Comparison of ENCODE assay signal across 20 cellular contexts in genomic region chr10:133179651-133180050, GRCh38. TPM values are rescaled to one million over a fixed set of nuclear protein-coding genes. Genes with fewer than 3 reads are reported as not detected.
DNase-seq lines count a peak whose midpoint lies in the region; ATAC-seq and TF ChIP-seq lines count a peak whose summit lies in the region.
"Had no signal": no experiment of that assay in that cellular context is flagged by ENCODE, and none has a peak within 500 bp of the region (broad histone marks: within the 10 kb centered on the region; RNA-seq: fewer than 3 reads in every experiment).

No MANE protein-coding gene starts in this region.

- no peak for ATAC-seq in right cardiac atrium
- no peak for ATAC-seq in heart right ventricle
- no peak for ATAC-seq in GM18519 (IDR thresholded peaks at IDR 0.05; ENCODE audit: low FRiP score, unreplicated experiment)
- no peak for ATAC-seq in GM18517 (IDR thresholded peaks at IDR 0.05; ENCODE audit: unreplicated experiment)

- TF ChIP-seq CTCF in heart right ventricle (IDR thresholded peaks at IDR 0.05) (no peak), chondrocyte (IDR thresholded peaks at IDR 0.05) (no peak), thyroid gland (IDR thresholded peaks at IDR 0.05) (no peak), RWPE1 (conservative IDR thresholded peaks at IDR 0.05; ENCODE audit: low read depth) (no peak)

- POLR2A ChIA-PET in RWPE1 (lab: Yijun Ruan, JAX; ENCODE audit: low non-redundant PET), result no interaction called here

- 81% methylated on average over 26 of the region's 26 CpGs for WGBS in right cardiac atrium
- 75% methylated on average over 26 of the region's 26 CpGs for WGBS in heart right ventricle, 2 donors
- WGBS in thyroid gland, 2 donors, result 67 to 70% methylated on average over 20 to 26 of the region's 26 CpGs

- DNase-seq in right cardiac atrium (peak; percentile 3 to 32 (median 28)), heart right ventricle (no peak), chondrocyte (ENCODE audit: low spot score) (peak; percentile 88), left kidney (ENCODE audit: low read depth, low spot score) (peak; percentile 64), thyroid gland (peak; percentile 27 to 43), RWPE1 (ENCODE audit: low spot score) (no peak)
- DNase-seq: ACHN, Caco-2, DMS53, HCEC 1CT, HFFc6, KG1 had no signal

- no peak overlapping the region for H3K4me3 Mint-ChIP-seq in chondrocyte (ENCODE audit: unreplicated experiment)
- H3K4me3 Mint-ChIP-seq: B cell; CD8-positive, alpha-beta memory T cell; HFFc6; IgD-negative memory B cell had no signal

- no peak overlapping the region for H3K27ac ChIP-seq in right cardiac atrium (ENCODE audit: low read length)
- H3K27ac ChIP-seq in heart right ventricle, result no peak overlapping the region
- no peak overlapping the region for H3K27ac ChIP-seq in thyroid gland
- H3K27ac ChIP-seq in RWPE1, result no peak overlapping the region

- H3K4me1 Mint-ChIP-seq in chondrocyte (ENCODE audit: low read depth), result no peaks in the 10 kb centered on the region
- H3K4me1 Mint-ChIP-seq: CD8-positive, alpha-beta memory T cell had no signal

- no peaks in the 10 kb centered on the region for H3K36me3 ChIP-seq in heart right ventricle
- H3K36me3 ChIP-seq in thyroid gland, result no peaks in the 10 kb centered on the region

- no peaks in the 10 kb centered on the region for H3K9me3 ChIP-seq in right cardiac atrium (ENCODE audit: control insufficient read depth, low read length)
- peaks cover 0 to 11% (median 0%) of the 10 kb centered on the region in 11 donors for H3K9me3 ChIP-seq in heart right ventricle
- no peaks in the 10 kb centered on the region for H3K9me3 ChIP-seq in thyroid gland

- H3K4me3 ChIP-seq in right cardiac atrium (ENCODE audit: low read length) (no peak overlapping the region), heart right ventricle (no peak overlapping the region), thyroid gland (replicated peaks in 1 of 3) (no peak overlapping the region)

- CTCF ChIA-PET in RWPE1 (lab: Yijun Ruan, JAX), result no interaction called here

- H3K9me3 Mint-ChIP-seq in chondrocyte (ENCODE audit: low read depth), result peaks cover under 1% of the 10 kb centered on the region
- H3K9me3 Mint-ChIP-seq: CD8-positive, alpha-beta memory T cell had no signal

- peaks cover 24% of the 10 kb centered on the region for H3K27me3 Mint-ChIP-seq in chondrocyte (ENCODE audit: low read depth)

- no peaks in the 10 kb centered on the region for H3K4me1 ChIP-seq in right cardiac atrium (ENCODE audit: control insufficient read depth, insufficient read depth, low read length)
- H3K4me1 ChIP-seq in heart right ventricle, result no peaks in the 10 kb centered on the region
- no peaks in the 10 kb centered on the region for H3K4me1 ChIP-seq in thyroid gland
- H3K4me1 ChIP-seq: Caco-2 had no signal

- TF ChIP-seq POLR2A in thyroid gland (IDR thresholded peaks at IDR 0.05), result no peak

- H3K27me3 ChIP-seq in right cardiac atrium (ENCODE audit: control insufficient read depth, insufficient read depth) (no peaks in the 10 kb centered on the region), heart right ventricle (peaks cover 0 to 30% (median 21%) of the 10 kb centered on the region in 7 donors), thyroid gland (no peaks in the 10 kb centered on the region)

- no peaks in the 10 kb centered on the region for H3K36me3 Mint-ChIP-seq in chondrocyte (ENCODE audit: low read depth)
- H3K36me3 Mint-ChIP-seq: CD8-positive, alpha-beta memory T cell had no signal

- no peak overlapping the region for H3K27ac Mint-ChIP-seq in chondrocyte (ENCODE audit: unreplicated experiment)
- H3K27ac Mint-ChIP-seq: B cell, HFFc6, IgD-negative memory B cell had no signal

- intact Hi-C loops in right cardiac atrium (cut with DNase I) (no loop called here), heart right ventricle (cut with DNase I) (no loop called here), thyroid gland (cut with DNase I) (no loop called here)

RNA-seq across cellular contexts. Expression of gene KNDC1, which starts 19.6 kb away (rescaled TPM):
- 1 to 10 TPM in 2 of 4 donors, under 1 TPM in 2; 0.41 to 1.4 (median 0.91) TPM for total RNA-seq in right cardiac atrium
- polyA plus RNA-seq in right cardiac atrium, result 0.23 TPM
- total RNA-seq in heart right ventricle, result under 1 TPM in 8 of 10 donors, not detected in 2; 0.04 to 0.88 (median 0.20) TPM
- polyA plus RNA-seq in heart right ventricle, result under 1 TPM in 1 of 2 donors, not detected in 1; 0.07 TPM
- total RNA-seq in chondrocyte, result 0.24 to 0.72 TPM (median 0.55 TPM) in 3 replicates
- 1 to 10 TPM; 2.1 to 9.3 (median 3.5) TPM for total RNA-seq in thyroid gland
- total RNA-seq: CD8-positive, alpha-beta memory T cell had no signal

RNA-seq across cellular contexts. Expression of gene UTF1, which starts 50.4 kb away (rescaled TPM):
- total RNA-seq in right cardiac atrium (not detected), heart right ventricle (not detected), chondrocyte (not detected in 3 replicates), thyroid gland (not detected)
- polyA plus RNA-seq in right cardiac atrium (not detected), heart right ventricle (not detected)
- total RNA-seq: A172; Caco-2; CD8-positive, alpha-beta memory T cell; H4; HFFc6; HT-29 had no signal
- polyA plus RNA-seq: CD8-positive, alpha-beta memory T cell; IgD-negative memory B cell had no signal

RNA-seq across cellular contexts. Expression of gene VENTX, which starts 58.0 kb away (rescaled TPM):
- total RNA-seq in right cardiac atrium (under 1 TPM; 0.45 to 0.89 (median 0.68) TPM), heart right ventricle (1 to 10 TPM in 1 of 10 donors, under 1 TPM in 8, not detected in 1; 0.19 to 1.5 (median 0.42) TPM), chondrocyte (not detected in 3 replicates), thyroid gland (1 to 10 TPM in 1 of 4 donors, under 1 TPM in 2, not detected in 1; 0.40 to 1.3 (median 0.63) TPM)
- polyA plus RNA-seq in right cardiac atrium (0.48 TPM), heart right ventricle (1 to 10 TPM in 1 of 2 donors, under 1 TPM in 1; 0.83 to 1.3 TPM)
- total RNA-seq: A172; B cell; Caco-2; CD8-positive, alpha-beta memory T cell; H4; HFFc6; HT-29 had no signal
- polyA plus RNA-seq: CD8-positive, alpha-beta memory T cell; IgD-negative memory B cell had no signal

Comparison
In these comparisons a context has a peak if more than half of its experiments do, and no peak if none do; other contexts are left out.
1. DNase-seq: peak in right cardiac atrium (3 of 3), chondrocyte (single experiment), left kidney (single experiment) and thyroid gland (2 of 2); none in heart right ventricle (0 of 2) and RWPE1 (single experiment).